In the genomic region with DNA sequence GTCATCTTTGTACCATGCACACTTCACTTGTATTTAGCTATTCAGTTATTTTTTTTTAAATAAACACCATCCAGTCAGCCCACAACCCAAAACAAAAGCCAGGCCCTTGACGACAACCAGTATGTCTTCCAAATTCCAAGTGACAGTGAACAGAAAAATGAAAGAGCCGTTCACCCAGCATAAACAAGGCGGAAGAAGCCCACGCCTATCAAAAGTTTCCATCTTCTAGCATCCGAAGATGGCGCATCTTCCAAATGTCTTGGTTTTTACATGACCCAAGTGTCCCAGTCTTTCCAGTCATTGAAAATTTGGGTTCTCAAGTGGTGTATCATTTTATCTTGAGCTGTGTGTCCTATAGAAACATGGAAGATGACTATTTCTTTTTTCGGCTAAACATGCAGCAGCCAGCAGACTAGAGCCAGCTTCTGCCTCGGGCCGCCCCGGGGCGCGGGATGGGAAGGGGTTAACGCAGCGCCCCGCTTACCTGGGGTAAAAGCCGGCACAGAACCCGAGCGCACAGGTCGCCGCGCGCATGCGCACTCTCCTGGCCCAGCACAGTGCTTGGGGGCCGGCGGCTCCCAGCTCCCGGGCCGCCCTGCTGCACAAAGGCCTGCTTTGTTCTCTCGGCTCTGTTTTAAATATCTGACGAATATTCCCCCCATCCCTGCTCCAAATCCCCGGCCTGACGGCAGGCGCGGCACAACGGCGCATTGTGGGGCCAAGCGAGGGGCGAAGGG, we compare ENCODE assay signal across 9 cellular contexts.
DNase-seq lines count a peak whose midpoint lies in the region; FAIRE-seq lines count a peak whose summit lies in the region.
"Had no signal": no experiment of that assay in that cellular context is flagged by ENCODE, and none has a peak within 500 bp of the region (broad histone marks: within the 10 kb centered on the region; RNA-seq: fewer than 3 reads in every experiment).

No MANE protein-coding gene starts in this region.

- no CpG with 5 or more reads among the region's 37 CpGs for WGBS in iPS DF 6.9 (ENCODE audit: insufficient coverage, insufficient read length)
- WGBS in small intestine, 3 donors: 17 to 53% (median 25%) methylated on average over 34 to 37 of the region's 37 CpGs

- H3K27me3 ChIP-seq in iPS DF 6.9 (ENCODE audit: control insufficient read depth, insufficient read depth, low read length) (no peaks in the 10 kb centered on the region), small intestine (ENCODE audit: control insufficient read depth in 2 of 2, insufficient read depth in 2 of 2, low read length in 2 of 2) (no peaks in the 10 kb centered on the region)

- DNase-seq in DMS79 treated with DMSO at 0.1 percent for 48 hours (lab: John Stamatoyannopoulos, UW): peak; percentile 36
- no peak for DNase-seq in DMS79 (lab: John Stamatoyannopoulos, UW)
- DNase-seq in activated naive CD4-positive, alpha-beta T cell treated with anti-CD3 and anti-CD28 coated beads, Interleukin-2, amount 50 U/mL, for 16 hours: peak; percentile 66
- peak; percentile 74 for DNase-seq in iPS DF 6.9 (ENCODE audit: low read depth, low spot score)
- DNase-seq in small intestine: peak; percentile 64
- no peak for DNase-seq in SW 1271 (lab: John Stamatoyannopoulos, UW)
- no peak for DNase-seq in RKO (ENCODE audit: low spot score)
- DNase-seq in NCI-H1048 (lab: John Stamatoyannopoulos, UW): no peak

- H3K4me1 ChIP-seq in iPS DF 6.9 (ENCODE audit: control insufficient read depth, insufficient read depth, low read length) (peaks cover 4% of the 10 kb centered on the region; the same call in 1 of the 2 replicates), small intestine (ENCODE audit: control insufficient read depth in 2 of 2, insufficient read depth in 1 of 2, low read depth in 1 of 2, low read length in 1 of 2) (peaks cover 2 to 3% of the 10 kb centered on the region in 2 donors)

- H3K36me3 ChIP-seq in iPS DF 6.9 (ENCODE audit: control insufficient read depth, insufficient read depth, low read length) (no peaks in the 10 kb centered on the region), small intestine (ENCODE audit: control insufficient read depth in 2 of 2, insufficient read depth in 2 of 2, low read length in 2 of 2) (no peaks in the 10 kb centered on the region)

- no peak for FAIRE-seq in small intestine (lab: Jason Lieb, UNC)
- FAIRE-seq: A204.1 had no signal

- no peaks in the 10 kb centered on the region for H3K9me3 ChIP-seq in iPS DF 6.9 (ENCODE audit: control insufficient read depth, insufficient read depth, low read length)
- no peaks in the 10 kb centered on the region for H3K9me3 ChIP-seq in small intestine (ENCODE audit: control insufficient read depth, low read depth)

- no peak overlapping the region for H3K27ac ChIP-seq in iPS DF 6.9 (ENCODE audit: low read length)
- H3K27ac ChIP-seq in small intestine (ENCODE audit: low read depth in 1 of 2, low read length in 1 of 2): peak overlapping the region; percentile 37 to 80

- peak overlapping the region; percentile 25; the same call in 1 of the 2 replicates for H3K4me3 ChIP-seq in iPS DF 6.9 (ENCODE audit: low read length)
- peak overlapping the region in 1 of 2 donors; percentile 60 for H3K4me3 ChIP-seq in small intestine (ENCODE audit: low read depth in 1 of 2, low read length in 2 of 2)

Comparison
In these comparisons a context has a peak if more than half of its experiments do, and no peak if none do; other contexts are left out.
1. DNase-seq: peak in DMS79 treated with DMSO at 0.1 percent for 48 hours (single experiment), activated naive CD4-positive, alpha-beta T cell treated with anti-CD3 and anti-CD28 coated beads, Interleukin-2, amount 50 U/mL, for 16 hours (single experiment), iPS DF 6.9 (single experiment) and small intestine (single experiment); none in DMS79 (single experiment), SW 1271 (0 of 2), RKO (single experiment) and NCI-H1048 (single experiment).